ENCODE assay signal across 8 cellular contexts in genomic region chr11:12087075-12087775, GRCh38. TPM values are rescaled to one million over a fixed set of nuclear protein-coding genes. Genes with fewer than 3 reads are reported as not detected.
A peak's percentile ranks its signal among the peaks of the same experiment; 100 is the strongest.
DNase-seq lines count a peak whose midpoint lies in the region; ATAC-seq and TF ChIP-seq lines count a peak whose summit lies in the region.

No MANE protein-coding gene starts in this region.

- peak overlapping the region; percentile 97 for H3K27ac ChIP-seq in IMR-90 (ENCODE audit: insufficient read depth, low read length)
- H3K27ac ChIP-seq in esophagus squamous epithelium: peak overlapping the region; percentile 69 to 94 (median 89)

- TSS peak; percentile 90 for BruUV-seq in IMR-90 (replicated peaks; lab: Mats Ljungman, UMichigan)

- H3K4me3 ChIP-seq in IMR-90 (ENCODE audit: insufficient read depth, low read depth, low read length) (peak overlapping the region; percentile 46; the same call in 1 of the 2 replicates), esophagus squamous epithelium (no peak overlapping the region), skeletal muscle cell (ENCODE audit: low read depth, low read length) (peak overlapping the region; percentile 23)

- H3K9me3 Mint-ChIP-seq in activated CD8-positive, alpha-beta T cell treated with anti-CD3 and anti-CD28 coated beads, Interleukin-2, amount 10 ng/mL, durations not matched to agents 7 days and 5 days (ENCODE audit: insufficient read depth): no peaks in the 10 kb centered on the region

- H3K36me3 Mint-ChIP-seq in activated CD8-positive, alpha-beta T cell treated with anti-CD3 and anti-CD28 coated beads, Interleukin-2, amount 10 ng/mL, durations not matched to agents 7 days and 5 days (ENCODE audit: low read depth): peaks cover 5% of the 10 kb centered on the region

- 0 out of 2 replicates have a peak, but pooled peaks have one; percentile 24 for TF ChIP-seq CTCF in IMR-90 (conservative IDR thresholded peaks at IDR 0.05; ENCODE audit: low read depth, low read length)
- TF ChIP-seq CTCF in esophagus squamous epithelium (IDR thresholded peaks at IDR 0.05): peak in 2 of 6 experiments; percentile 33 to 46

- H3K23ac ChIP-seq in IMR-90 (ENCODE audit: low read depth, low read length): peak overlapping the region; percentile 100

- H3K27me3 ChIP-seq in IMR-90 (ENCODE audit: control insufficient read depth, insufficient read depth, low read length): no peaks in the 10 kb centered on the region
- H3K27me3 ChIP-seq in esophagus squamous epithelium: no peaks in the 10 kb centered on the region

- peak overlapping the region; percentile 100 for H3K14ac ChIP-seq in IMR-90 (replicated peaks; ENCODE audit: low read depth, low read length)

- peak overlapping the region; percentile 99 for H2AK9ac ChIP-seq in IMR-90 (replicated peaks; ENCODE audit: low read depth, low read length, poor library complexity)

- peak overlapping the region; percentile 100 for H3K18ac ChIP-seq in IMR-90 (ENCODE audit: low read depth, low read length)

- peak overlapping the region; percentile 67 for H2AFZ ChIP-seq in IMR-90 (replicated peaks; ENCODE audit: low read length, poor library complexity)

- DNase-seq in IMR-90 (peak; percentile 78), esophagus squamous epithelium (lab: John Stamatoyannopoulos, UW) (no peak), skeletal muscle cell (ENCODE audit: low read depth) (no peak), NCI-H1092 (lab: John Stamatoyannopoulos, UW) (no peak), NCI-H345 treated with DMSO at 0.1 percent for 48 hours (lab: John Stamatoyannopoulos, UW; ENCODE audit: unreplicated experiment) (no peak)
- peak; percentile 79 for DNase-seq in activated CD8-positive, alpha-beta T cell treated with anti-CD3 and anti-CD28 coated beads, Interleukin-2, amount 10 ng/mL, durations not matched to agents 7 days and 5 days

- peak; percentile 63 for ATAC-seq in GM18520 (IDR thresholded peaks at IDR 0.05; ENCODE audit: unreplicated experiment)
- ATAC-seq in IMR-90 (ENCODE audit: low read depth): peak; percentile 5; the same call in 1 of the 2 replicates
- peak; percentile 94 for ATAC-seq in activated CD8-positive, alpha-beta T cell treated with anti-CD3 and anti-CD28 coated beads, Interleukin-2, amount 10 ng/mL, durations not matched to agents 7 days and 5 days
- no peak for ATAC-seq in HG02852 (IDR thresholded peaks at IDR 0.05; ENCODE audit: unreplicated experiment)

- 52% methylated on average over 2 of the region's 7 CpGs; no CpG with 5 or more reads in 1 of the 2 experiments for WGBS in IMR-90 (ENCODE audit: extremely low coverage in 2 of 2, insufficient read length in 1 of 2), 2 experiments
- WGBS in esophagus squamous epithelium, 2 donors: 54% methylated on average over 7 of the region's 7 CpGs

- H3K9me3 ChIP-seq in IMR-90 (ENCODE audit: control insufficient read depth, insufficient read depth, low read length) (no peaks in the 10 kb centered on the region), esophagus squamous epithelium (no peaks in the 10 kb centered on the region)

- in situ Hi-C loops in IMR-90 (cut with MboI; ENCODE audit: low sequenced_read_pairs): no loop called here

- H3K4me1 Mint-ChIP-seq in activated CD8-positive, alpha-beta T cell treated with anti-CD3 and anti-CD28 coated beads, Interleukin-2, amount 10 ng/mL, durations not matched to agents 7 days and 5 days (ENCODE audit: low read depth): peaks cover 79% of the 10 kb centered on the region

- H3K4ac ChIP-seq in IMR-90 (ENCODE audit: low read depth, low read length): peak overlapping the region; percentile 100

- peak overlapping the region; percentile 96 for H3K9ac ChIP-seq in IMR-90 (ENCODE audit: low read depth, low read length)

- peak overlapping the region; percentile 100 for H4K91ac ChIP-seq in IMR-90 (ENCODE audit: insufficient read depth, low read depth, low read length)

- peak overlapping the region; percentile 100 for H2BK20ac ChIP-seq in IMR-90 (ENCODE audit: low read depth, low read length)

- TF ChIP-seq POLR2A in IMR-90 (IDR thresholded peaks at IDR 0.05; ENCODE audit: low read depth, low read length) (peak; percentile 81; the same call in 1 of the 2 replicates), esophagus squamous epithelium (IDR thresholded peaks at IDR 0.05) (no peak)

- dilution Hi-C loops in IMR-90 (cut with HindIII; ENCODE audit: low sequenced_read_pairs, unreplicated experiment): no loop called here

- H3K27me3 Mint-ChIP-seq in activated CD8-positive, alpha-beta T cell treated with anti-CD3 and anti-CD28 coated beads, Interleukin-2, amount 10 ng/mL, durations not matched to agents 7 days and 5 days (ENCODE audit: low read depth): no peaks in the 10 kb centered on the region

- H2BK120ac ChIP-seq in IMR-90 (ENCODE audit: low read depth, low read length): peak overlapping the region; percentile 100

- peaks cover 8 to 64% of the 10 kb centered on the region in 2 experiments; a peak in 3 of 4 replicates for H3K79me1 ChIP-seq in IMR-90 (ENCODE audit: low read depth in 1 of 2, low read length in 2 of 2)

- H3K4me1 ChIP-seq in IMR-90 (ENCODE audit: control insufficient read depth, insufficient read depth, low read length) (peaks cover 36% of the 10 kb centered on the region), esophagus squamous epithelium (peaks cover 34 to 63% (median 55%) of the 10 kb centered on the region in 3 donors)

- peaks cover 34% of the 10 kb centered on the region for H3K9me1 ChIP-seq in IMR-90 (ENCODE audit: insufficient read depth, low read length)

- no peaks in the 10 kb centered on the region for H4K20me1 ChIP-seq in IMR-90 (ENCODE audit: insufficient read depth, low read length)

- peak overlapping the region; percentile 100 for H3K56ac ChIP-seq in IMR-90 (ENCODE audit: extremely low read depth, insufficient read depth, low read length)

- H3K27ac Mint-ChIP-seq in activated CD8-positive, alpha-beta T cell treated with anti-CD3 and anti-CD28 coated beads, Interleukin-2, amount 10 ng/mL, durations not matched to agents 7 days and 5 days: peak overlapping the region; percentile 90

- intact Hi-C loops in IMR-90 (cut with micrococcal nuclease): loop anchor here (2.0 to 10.0 kb wide), 2 partner anchors 24 to 148 kb away; partner anchors contain the start of gene MICAL2
- intact Hi-C loops in esophagus squamous epithelium (cut with DNase I): no loop called here

- H4K5ac ChIP-seq in IMR-90 (ENCODE audit: low read depth, low read length): peak overlapping the region; percentile 100

- CTCF ChIA-PET in IMR-90 (lab: Yijun Ruan, JAX): interaction anchor here (0.6 to 2.8 kb wide), 12 partner anchors 20 to 981 kb away, joined by 3 to 17 read pairs (median 3); partner anchors contain the start of gene DKK3
- CTCF ChIA-PET in activated CD8-positive, alpha-beta T cell treated with anti-CD3 and anti-CD28 coated beads, Interleukin-2, amount 10 ng/mL, durations not matched to agents 7 days and 5 days (lab: Charles Lee): interaction anchor here (0.5 to 8.0 kb wide), 45 partner anchors 9 to 290 kb away, joined by 3 to 96 read pairs (median 4); partner anchors contain the start of gene MICAL2

- H3K36me3 ChIP-seq in IMR-90 (ENCODE audit: control insufficient read depth, insufficient read depth, low read length) (no peaks in the 10 kb centered on the region), esophagus squamous epithelium (no peaks in the 10 kb centered on the region)

- POLR2A ChIA-PET in IMR-90 (lab: Charles Lee; ENCODE audit: unreplicated experiment): interaction anchor here (0.6 to 3.4 kb wide), 12 partner anchors 11 to 198 kb away, joined by 3 to 23 read pairs (median 4); partner anchors contain the start of gene MICAL2
- POLR2A ChIA-PET in activated CD8-positive, alpha-beta T cell treated with anti-CD3 and anti-CD28 coated beads, Interleukin-2, amount 10 ng/mL, durations not matched to agents 7 days and 5 days (lab: Charles Lee): interaction anchor here (0.8 to 3.6 kb wide), 12 partner anchors 22 to 1376 kb away, joined by 3 to 25 read pairs (median 4); partner anchors contain the start of genes BTBD10 and MICAL2

- no peak for TF ChIP-seq RAD21 in IMR-90 (IDR thresholded peaks at IDR 0.05; ENCODE audit: low read length)

- H3K4me2 ChIP-seq in IMR-90 (ENCODE audit: low read depth, low read length): peak overlapping the region; percentile 88

- H2AK5ac ChIP-seq in IMR-90 (ENCODE audit: low read depth, low read length): peak overlapping the region; percentile 100

- H4K8ac ChIP-seq in IMR-90 (ENCODE audit: low read depth in 2 of 2, low read length in 2 of 2): peak overlapping the region; percentile 99 to 100

- peak overlapping the region; percentile 100 for H2BK5ac ChIP-seq in IMR-90 (ENCODE audit: low read depth, low read length, poor library complexity, severe bottlenecking)

- H3K4me3 Mint-ChIP-seq in activated CD8-positive, alpha-beta T cell treated with anti-CD3 and anti-CD28 coated beads, Interleukin-2, amount 10 ng/mL, durations not matched to agents 7 days and 5 days: peak overlapping the region; percentile 67

- peak overlapping the region; percentile 99 for H2BK15ac ChIP-seq in IMR-90 (ENCODE audit: low read depth, low read length)

TF ChIP-seq in IMR-90, 13 proteins besides CTCF, POLR2A, EP300 and RAD21:
- no peak for TF ChIP-seq SMC3 (IDR thresholded peaks at IDR 0.05; ENCODE audit: low read depth, low read length)
- TF ChIP-seq MAZ (IDR thresholded peaks at IDR 0.05; ENCODE audit: borderline replicate concordance, low read depth, low read length): no peak
- TF ChIP-seq CHD1 (IDR thresholded peaks at IDR 0.05; ENCODE audit: low read depth, low read length): peak; percentile 97
- no peak for TF ChIP-seq FOS (IDR thresholded peaks at IDR 0.05; ENCODE audit: low read depth, low read length)
- no peak for TF ChIP-seq BHLHE40 (IDR thresholded peaks at IDR 0.05; ENCODE audit: low read depth, low read length)

RNA-seq across cellular contexts. Expression of gene MICAL2, which starts 23.2 kb away (rescaled TPM):
- total RNA-seq in IMR-90 (2012; rRNA removed): 285 and 336 TPM in 2 replicates
- polyA plus RNA-seq in IMR-90 (2012; rRNA removed): 141 and 170 TPM in 2 replicates
- 63.9 and 84.9 TPM in 2 replicates for polyA plus RNA-seq in IMR-90 (2012; cell fraction: cytosol; rRNA removed)
- polyA plus RNA-seq in IMR-90 (2012; cell fraction: nucleus; rRNA removed; ENCODE audit: low replicate concordance): 109 and 162 TPM in 2 replicates
- total RNA-seq in activated CD8-positive, alpha-beta T cell treated with anti-CD3 and anti-CD28 coated beads, Interleukin-2, amount 10 ng/mL, durations not matched to agents 7 days and 5 days: 10 to 100 TPM; 34.9 to 37.5 TPM
- 10 to 100 TPM; 10.1 to 49.0 (median 19.8) TPM for total RNA-seq in esophagus squamous epithelium

Comparison
In these comparisons a context has a peak if more than half of its experiments do, and no peak if none do; other contexts are left out.
1. DNase-seq: peak in IMR-90 (single experiment) and activated CD8-positive, alpha-beta T cell treated with anti-CD3 and anti-CD28 coated beads, Interleukin-2, amount 10 ng/mL, durations not matched to agents 7 days and 5 days (single experiment); none in esophagus squamous epithelium (single experiment), skeletal muscle cell (single experiment), NCI-H1092 (single experiment) and NCI-H345 treated with DMSO at 0.1 percent for 48 hours (single experiment).
2. H3K4me3 ChIP-seq: peak in IMR-90 (single experiment) and skeletal muscle cell (single experiment); none in esophagus squamous epithelium (0 of 4).